ENCODE assay signal across 8 cellular contexts in genomic region chr13:24693862-24694471, GRCh38. TPM values are rescaled to one million over a fixed set of nuclear protein-coding genes. Genes with fewer than 3 reads are reported as not detected.
DNase-seq lines count a peak whose midpoint lies in the region; ATAC-seq and TF ChIP-seq lines count a peak whose summit lies in the region.

No MANE protein-coding gene starts in this region.

- DNase-seq in GM06990 (ENCODE audit: extremely low read depth, insufficient read length) (no peak), NCI-H774 (lab: John Stamatoyannopoulos, UW) (peak; percentile 40), posterior vena cava (ENCODE audit: low spot score) (peak; percentile 6)
- DNase-seq in activated T-cell treated with anti-CD3 and anti-CD28 coated beads, Interleukin-2, amount 50 U/mL, for 4 hours: no peak

- WGBS in gastroesophageal sphincter (ENCODE audit: low coverage in 1 of 2), 2 donors: 27 to 39% methylated on average over 17 of the region's 17 CpGs

- H3K36me3 ChIP-seq in GM06990 (ENCODE audit: control insufficient read depth, insufficient read depth, low read length): no peaks in the 10 kb centered on the region
- no peaks in the 10 kb centered on the region for H3K36me3 ChIP-seq in gastroesophageal sphincter

- H3K4me1 ChIP-seq in gastroesophageal sphincter: no peaks in the 10 kb centered on the region

- no peak overlapping the region for H3K4me3 ChIP-seq in GM06990 (replicated peaks; ENCODE audit: low read depth, low read length)
- no peak overlapping the region for H3K4me3 ChIP-seq in gastroesophageal sphincter

- H3K36me3 Mint-ChIP-seq in activated T-cell treated with anti-CD3 and anti-CD28 coated beads, Interleukin-2, amount 50 U/mL, for 4 hours (ENCODE audit: insufficient read depth): no peaks in the 10 kb centered on the region

- no peak for TF ChIP-seq POLR2A in gastroesophageal sphincter (IDR thresholded peaks at IDR 0.05)

- peaks cover 4% of the 10 kb centered on the region for H3K4me1 Mint-ChIP-seq in activated T-cell treated with anti-CD3 and anti-CD28 coated beads, Interleukin-2, amount 50 U/mL, for 4 hours (ENCODE audit: low read depth)

- 0 out of 2 replicates have a peak, but pooled peaks cover 1% of the 10 kb centered on the region for H3K27me3 ChIP-seq in GM06990 (replicated peaks; ENCODE audit: control insufficient read depth, insufficient read depth, low read length)
- peaks cover 49% of the 10 kb centered on the region for H3K27me3 ChIP-seq in gastroesophageal sphincter

- no peak overlapping the region for H3K4me3 Mint-ChIP-seq in activated T-cell treated with anti-CD3 and anti-CD28 coated beads, Interleukin-2, amount 50 U/mL, for 4 hours

- TF ChIP-seq CTCF in 22Rv1 (IDR thresholded peaks at IDR 0.05) (peak; percentile 87), GM06990 (IDR thresholded peaks at IDR 0.05; ENCODE audit: insufficient read depth, low read length, poor library complexity, severe bottlenecking) (peak; percentile 74), gastroesophageal sphincter (IDR thresholded peaks at IDR 0.05) (peak in 3 of 4 experiments; percentile 24 to 65 (median 38))

- no peaks in the 10 kb centered on the region for H3K9me3 Mint-ChIP-seq in activated T-cell treated with anti-CD3 and anti-CD28 coated beads, Interleukin-2, amount 50 U/mL, for 4 hours

- no peak for TF ChIP-seq EP300 in gastroesophageal sphincter (IDR thresholded peaks at IDR 0.05)

- ATAC-seq in HG03442 (IDR thresholded peaks at IDR 0.05; ENCODE audit: unreplicated experiment) (peak; percentile 52), gastroesophageal sphincter (peak; percentile 50), HG03571 (IDR thresholded peaks at IDR 0.05; ENCODE audit: unreplicated experiment) (no peak)
- peak; percentile 69 to 75 for ATAC-seq in activated T-cell treated with anti-CD3 and anti-CD28 coated beads, Interleukin-2, amount 50 U/mL, for 4 hours

- H3K27ac ChIP-seq in 22Rv1: no peak overlapping the region
- no peak overlapping the region for H3K27ac ChIP-seq in gastroesophageal sphincter

- H3K9me3 ChIP-seq in gastroesophageal sphincter: no peaks in the 10 kb centered on the region

- intact Hi-C loops in posterior vena cava (cut with DNase I): loop anchor here in 1 of 2 donors (5.0 kb wide), 1 partner anchor 1913 kb away; no protein-coding TSS in a partner anchor

- peaks cover 51% of the 10 kb centered on the region for H3K27me3 Mint-ChIP-seq in activated T-cell treated with anti-CD3 and anti-CD28 coated beads, Interleukin-2, amount 50 U/mL, for 4 hours (ENCODE audit: low read depth)

RNA-seq across cellular contexts. Expression of gene ATP12A, which starts 13.8 kb away (rescaled TPM):
- under 1 TPM in 1 of 3 donors, not detected in 2; 0.05 TPM for total RNA-seq in activated T-cell treated with anti-CD3 and anti-CD28 coated beads, Interleukin-2, amount 50 U/mL, for 4 hours
- total RNA-seq in gastroesophageal sphincter (under 1 TPM in 1 of 4 donors, not detected in 3; 0.22 TPM), posterior vena cava (not detected)

Comparison
In these comparisons a context has a peak if more than half of its experiments do, and no peak if none do; other contexts are left out.
1. DNase-seq: peak in NCI-H774 (single experiment) and posterior vena cava (single experiment); none in GM06990 (single experiment) and activated T-cell treated with anti-CD3 and anti-CD28 coated beads, Interleukin-2, amount 50 U/mL, for 4 hours (single experiment).
2. Peak in every context shown above with its lines, with median percentiles within 50 percentile points of each other: CTCF ChIP-seq.